ENCODE assay signal across 1 cellular context in genomic region chr1:202348509-202349262, GRCh38.
TF ChIP-seq lines count a peak whose summit lies in the region.

A gene with protein sequence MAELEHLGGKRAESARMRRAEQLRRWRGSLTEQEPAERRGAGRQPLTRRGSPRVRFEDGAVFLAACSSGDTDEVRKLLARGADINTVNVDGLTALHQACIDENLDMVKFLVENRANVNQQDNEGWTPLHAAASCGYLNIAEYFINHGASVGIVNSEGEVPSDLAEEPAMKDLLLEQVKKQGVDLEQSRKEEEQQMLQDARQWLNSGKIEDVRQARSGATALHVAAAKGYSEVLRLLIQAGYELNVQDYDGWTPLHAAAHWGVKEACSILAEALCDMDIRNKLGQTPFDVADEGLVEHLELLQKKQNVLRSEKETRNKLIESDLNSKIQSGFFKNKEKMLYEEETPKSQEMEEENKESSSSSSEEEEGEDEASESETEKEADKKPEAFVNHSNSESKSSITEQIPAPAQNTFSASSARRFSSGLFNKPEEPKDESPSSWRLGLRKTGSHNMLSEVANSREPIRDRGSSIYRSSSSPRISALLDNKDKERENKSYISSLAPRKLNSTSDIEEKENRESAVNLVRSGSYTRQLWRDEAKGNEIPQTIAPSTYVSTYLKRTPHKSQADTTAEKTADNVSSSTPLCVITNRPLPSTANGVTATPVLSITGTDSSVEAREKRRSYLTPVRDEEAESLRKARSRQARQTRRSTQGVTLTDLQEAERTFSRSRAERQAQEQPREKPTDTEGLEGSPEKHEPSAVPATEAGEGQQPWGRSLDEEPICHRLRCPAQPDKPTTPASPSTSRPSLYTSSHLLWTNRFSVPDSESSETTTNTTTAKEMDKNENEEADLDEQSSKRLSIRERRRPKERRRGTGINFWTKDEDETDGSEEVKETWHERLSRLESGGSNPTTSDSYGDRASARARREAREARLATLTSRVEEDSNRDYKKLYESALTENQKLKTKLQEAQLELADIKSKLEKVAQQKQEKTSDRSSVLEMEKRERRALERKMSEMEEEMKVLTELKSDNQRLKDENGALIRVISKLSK (plus strand): TSS chr1:202348699. CDS start chr1:202348852, 153 bp downstream.

TF ChIP-seq in HepG2, 621 proteins besides CTCF, POLR2A, EP300 and RAD21 (continued from another document and continues in another):
- TF ChIP-seq FOXP1 (IDR thresholded peaks at IDR 0.05) (no peak), FOXP1 (CRISPR knock-in tag; IDR thresholded peaks at IDR 0.05) (no peak), HDAC2 (CRISPR knock-in tag; IDR thresholded peaks at IDR 0.05) (peak; percentile 20; the same call in 1 of the 2 replicates), ZNF33A (CRISPR knock-in tag; IDR thresholded peaks at IDR 0.05; ENCODE audit: borderline replicate concordance) (no peak), RORA (CRISPR knock-in tag; IDR thresholded peaks at IDR 0.05) (no peak), ZBTB46 (CRISPR knock-in tag; IDR thresholded peaks at IDR 0.05; ENCODE audit: borderline replicate concordance) (0 out of 2 replicates have a peak, but pooled peaks have one; percentile 60), NFE2L2 (IDR thresholded peaks at IDR 0.05; ENCODE audit: low read length) (no peak), PRDM15 (CRISPR knock-in tag; IDR thresholded peaks at IDR 0.05) (peak; percentile 61), ZNF577 (CRISPR knock-in tag; IDR thresholded peaks at IDR 0.05; ENCODE audit: borderline replicate concordance, low read depth) (no peak), CBX5 (CRISPR knock-in tag; IDR thresholded peaks at IDR 0.05; ENCODE audit: borderline replicate concordance) (peak; percentile 26; the same call in 1 of the 2 replicates), RFX1 (IDR thresholded peaks at IDR 0.05) (no peak), DNMT1 (CRISPR knock-in tag; IDR thresholded peaks at IDR 0.05) (no peak), AHR (CRISPR knock-in tag; IDR thresholded peaks at IDR 0.05) (no peak), ATF1 (CRISPR knock-in tag; IDR thresholded peaks at IDR 0.05) (peak; percentile 95), ASH2L (IDR thresholded peaks at IDR 0.05; ENCODE audit: insufficient read length, low read depth, low read length) (peak; percentile 83), MAFK (conservative IDR thresholded peaks at IDR 0.05 in 1 of 2, IDR thresholded peaks at IDR 0.05 in 1 of 2; ENCODE audit: low read length in 2 of 2) (no peak), YEATS4 (CRISPR knock-in tag; IDR thresholded peaks at IDR 0.05; ENCODE audit: borderline replicate concordance) (peak; percentile 75; the same call in 1 of the 2 replicates), NAIF1 (CRISPR knock-in tag; IDR thresholded peaks at IDR 0.05; ENCODE audit: borderline replicate concordance) (no peak), ZNF432 (CRISPR knock-in tag; IDR thresholded peaks at IDR 0.05; ENCODE audit: borderline replicate concordance) (no peak), ZFP41 (CRISPR knock-in tag; IDR thresholded peaks at IDR 0.05; ENCODE audit: borderline replicate concordance) (no peak), HNRNPLL (IDR thresholded peaks at IDR 0.05; ENCODE audit: low read depth, low read length, poor library complexity, severe bottlenecking) (peak; percentile 78), ZNF124 (CRISPR knock-in tag; IDR thresholded peaks at IDR 0.05) (no peak), ZNF382 (CRISPR knock-in tag; IDR thresholded peaks at IDR 0.05; ENCODE audit: borderline replicate concordance) (no peak), ZNF678 (CRISPR knock-in tag; IDR thresholded peaks at IDR 0.05) (peak; percentile 73; the same call in 1 of the 2 replicates), ZNF329 (CRISPR knock-in tag; IDR thresholded peaks at IDR 0.05; ENCODE audit: low read depth) (0 out of 2 replicates have a peak, but pooled peaks have one; percentile 30), SMARCE1 (IDR thresholded peaks at IDR 0.05; ENCODE audit: borderline replicate concordance) (no peak), POLR2AphosphoS2 (IDR thresholded peaks at IDR 0.05; ENCODE audit: low read depth, low read length) (no peak), NPAS2 (CRISPR knock-in tag; IDR thresholded peaks at IDR 0.05; ENCODE audit: borderline replicate concordance) (no peak), GABPA (IDR thresholded peaks at IDR 0.05; ENCODE audit: low read depth, low read length) (no peak), GABPA (CRISPR knock-in tag; IDR thresholded peaks at IDR 0.05; ENCODE audit: low read depth) (peak; percentile 71; the same call in 1 of the 2 replicates), BORCS8-MEF2B (CRISPR knock-in tag; IDR thresholded peaks at IDR 0.05) (peak; percentile 36; the same call in 1 of the 2 replicates), MAFF (IDR thresholded peaks at IDR 0.05; ENCODE audit: low read depth, low read length) (no peak), MAZ (IDR thresholded peaks at IDR 0.05; ENCODE audit: borderline replicate concordance, low read depth, low read length) (0 out of 2 replicates have a peak, but pooled peaks have one; percentile 12), MAZ (CRISPR knock-in tag; IDR thresholded peaks at IDR 0.05; ENCODE audit: low read depth) (no peak), ZNF816 (CRISPR knock-in tag; IDR thresholded peaks at IDR 0.05; ENCODE audit: borderline replicate concordance) (no peak; the same call in 1 of the 2 replicates), MXD1 (CRISPR knock-in tag; IDR thresholded peaks at IDR 0.05) (peak; percentile 88), USF2 (IDR thresholded peaks at IDR 0.05; ENCODE audit: low read depth, low read length) (peak; percentile 50), USF2 (CRISPR knock-in tag; IDR thresholded peaks at IDR 0.05; ENCODE audit: borderline replicate concordance) (peak; percentile 75; the same call in 1 of the 2 replicates), FOXA1 (IDR thresholded peaks at IDR 0.05) (no peak), FOXA1 (CRISPR knock-in tag; IDR thresholded peaks at IDR 0.05) (no peak; the same call in 1 of the 2 replicates), ETV5 (CRISPR knock-in tag; IDR thresholded peaks at IDR 0.05; ENCODE audit: borderline replicate concordance) (no peak), ZMYM4 (CRISPR knock-in tag; IDR thresholded peaks at IDR 0.05) (peak; percentile 46), SMYD3 (CRISPR knock-in tag; IDR thresholded peaks at IDR 0.05) (no peak), ZNF253 (CRISPR knock-in tag; IDR thresholded peaks at IDR 0.05; ENCODE audit: borderline replicate concordance) (no peak), ZNF547 (CRISPR knock-in tag; IDR thresholded peaks at IDR 0.05) (peak; percentile 94), FLYWCH1 (CRISPR knock-in tag; IDR thresholded peaks at IDR 0.05) (no peak), NFKBIZ (CRISPR knock-in tag; IDR thresholded peaks at IDR 0.05) (no peak), ZNF20 (CRISPR knock-in tag; IDR thresholded peaks at IDR 0.05) (no peak), CENPT (CRISPR knock-in tag; IDR thresholded peaks at IDR 0.05; ENCODE audit: low read depth) (no peak), ZKSCAN5 (CRISPR knock-in tag; IDR thresholded peaks at IDR 0.05) (no peak)
- TF ChIP-seq, protein P1, sequence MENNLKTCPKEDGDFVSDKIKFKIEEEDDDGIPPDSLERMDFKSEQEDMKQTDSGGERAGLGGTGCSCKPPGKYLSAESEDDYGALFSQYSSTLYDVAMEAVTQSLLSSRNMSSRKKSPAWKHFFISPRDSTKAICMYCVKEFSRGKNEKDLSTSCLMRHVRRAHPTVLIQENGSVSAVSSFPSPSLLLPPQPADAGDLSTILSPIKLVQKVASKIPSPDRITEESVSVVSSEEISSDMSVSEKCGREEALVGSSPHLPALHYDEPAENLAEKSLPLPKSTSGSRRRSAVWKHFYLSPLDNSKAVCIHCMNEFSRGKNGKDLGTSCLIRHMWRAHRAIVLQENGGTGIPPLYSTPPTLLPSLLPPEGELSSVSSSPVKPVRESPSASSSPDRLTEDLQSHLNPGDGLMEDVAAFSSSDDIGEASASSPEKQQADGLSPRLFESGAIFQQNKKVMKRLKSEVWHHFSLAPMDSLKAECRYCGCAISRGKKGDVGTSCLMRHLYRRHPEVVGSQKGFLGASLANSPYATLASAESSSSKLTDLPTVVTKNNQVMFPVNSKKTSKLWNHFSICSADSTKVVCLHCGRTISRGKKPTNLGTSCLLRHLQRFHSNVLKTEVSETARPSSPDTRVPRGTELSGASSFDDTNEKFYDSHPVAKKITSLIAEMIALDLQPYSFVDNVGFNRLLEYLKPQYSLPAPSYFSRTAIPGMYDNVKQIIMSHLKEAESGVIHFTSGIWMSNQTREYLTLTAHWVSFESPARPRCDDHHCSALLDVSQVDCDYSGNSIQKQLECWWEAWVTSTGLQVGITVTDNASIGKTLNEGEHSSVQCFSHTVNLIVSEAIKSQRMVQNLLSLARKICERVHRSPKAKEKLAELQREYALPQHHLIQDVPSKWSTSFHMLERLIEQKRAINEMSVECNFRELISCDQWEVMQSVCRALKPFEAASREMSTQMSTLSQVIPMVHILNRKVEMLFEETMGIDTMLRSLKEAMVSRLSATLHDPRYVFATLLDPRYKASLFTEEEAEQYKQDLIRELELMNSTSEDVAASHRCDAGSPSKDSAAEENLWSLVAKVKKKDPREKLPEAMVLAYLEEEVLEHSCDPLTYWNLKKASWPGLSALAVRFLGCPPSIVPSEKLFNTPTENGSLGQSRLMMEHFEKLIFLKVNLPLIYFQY (CRISPR knock-in tag; IDR thresholded peaks at IDR 0.05; ENCODE audit: borderline replicate concordance): 0 out of 2 replicates have a peak, but pooled peaks have one; percentile 40
- TF ChIP-seq, protein P2, sequence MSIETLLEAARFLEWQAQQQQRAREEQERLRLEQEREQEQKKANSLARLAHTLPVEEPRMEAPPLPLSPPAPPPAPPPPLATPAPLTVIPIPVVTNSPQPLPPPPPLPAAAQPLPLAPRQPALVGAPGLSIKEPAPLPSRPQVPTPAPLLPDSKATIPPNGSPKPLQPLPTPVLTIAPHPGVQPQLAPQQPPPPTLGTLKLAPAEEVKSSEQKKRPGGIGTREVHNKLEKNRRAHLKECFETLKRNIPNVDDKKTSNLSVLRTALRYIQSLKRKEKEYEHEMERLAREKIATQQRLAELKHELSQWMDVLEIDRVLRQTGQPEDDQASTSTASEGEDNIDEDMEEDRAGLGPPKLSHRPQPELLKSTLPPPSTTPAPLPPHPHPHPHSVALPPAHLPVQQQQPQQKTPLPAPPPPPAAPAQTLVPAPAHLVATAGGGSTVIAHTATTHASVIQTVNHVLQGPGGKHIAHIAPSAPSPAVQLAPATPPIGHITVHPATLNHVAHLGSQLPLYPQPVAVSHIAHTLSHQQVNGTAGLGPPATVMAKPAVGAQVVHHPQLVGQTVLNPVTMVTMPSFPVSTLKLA (IDR thresholded peaks at IDR 0.05): peak; percentile 13; the same call in 1 of the 2 replicates
- TF ChIP-seq, protein P3, sequence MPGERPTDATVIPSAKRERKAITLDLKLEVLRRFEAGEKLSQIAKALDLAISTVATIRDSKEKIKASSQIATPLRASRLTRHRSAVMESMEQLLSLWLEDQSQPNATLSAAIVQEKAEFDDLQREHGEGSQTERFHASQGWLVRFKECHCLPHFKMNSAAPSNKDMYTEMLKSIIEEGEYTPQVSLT (CRISPR knock-in tag; IDR thresholded peaks at IDR 0.05; ENCODE audit: borderline replicate concordance, low read depth): no peak
